ENCODE assay signal across 21 cellular contexts in genomic region chr6:56459030-56459805, GRCh38.
"Had no signal": no experiment of that assay in that cellular context is flagged by ENCODE, and none has a peak within 500 bp of the region (broad histone marks: within the 10 kb centered on the region; RNA-seq: fewer than 3 reads in every experiment).

No MANE protein-coding gene starts in this region.

- H3K27ac Mint-ChIP-seq: activated CD8-positive, alpha-beta T cell treated with anti-CD3 and anti-CD28 coated beads for 36 hours; activated naive CD4-positive, alpha-beta T cell treated with anti-CD3 and anti-CD28 coated beads, Interleukin-2, amount 10 ng/mL, durations not matched to agents 7 days and 5 days; activated naive CD8-positive, alpha-beta T cell treated with anti-CD3 and anti-CD28 coated beads for 36 hours; activated T-cell treated with anti-CD3 and anti-CD28 coated beads, Interleukin-2, amount 50 U/mL, for 72 hours; activated T-helper 2 cell treated with anti-CD3 and anti-CD28 coated beads, Interferon-gamma antibody, Interleukin-2, Interleukin-4, amounts not matched to agents 10 μg/mL and 5 μg/mL and 100 μg/mL, durations not matched to agents 14 hours and 24 hours and 36 hours; T-cell had no signal

- H3K9me3 Mint-ChIP-seq: activated CD8-positive, alpha-beta T cell treated with anti-CD3 and anti-CD28 coated beads for 36 hours; activated naive CD4-positive, alpha-beta T cell treated with anti-CD3 and anti-CD28 coated beads, Interleukin-2, amount 10 ng/mL, durations not matched to agents 7 days and 5 days; activated naive CD8-positive, alpha-beta T cell treated with anti-CD3 and anti-CD28 coated beads for 36 hours; activated T-cell treated with anti-CD3 and anti-CD28 coated beads, Interleukin-2, amount 50 U/mL, for 72 hours; activated T-helper 2 cell treated with anti-CD3 and anti-CD28 coated beads, Interferon-gamma antibody, Interleukin-2, Interleukin-4, amounts not matched to agents 10 μg/mL and 5 μg/mL and 100 μg/mL, durations not matched to agents 14 hours and 24 hours and 36 hours; T-cell had no signal

- DNase-seq: activated CD4-positive, alpha-beta T cell treated with anti-CD3 and anti-CD28 coated beads, Interleukin-2, amount 50 U/mL, for 1 hour; activated CD4-positive, CD25-positive, alpha-beta regulatory T cell; activated CD8-positive, alpha-beta memory T cell treated with anti-CD3 and anti-CD28 coated beads, Interleukin-2, amount 50 U/mL, for 4 hours; activated gamma-delta T cell treated with Interleukin-2 at 50 U/mL for 16 hours; activated naive CD4-positive, alpha-beta T cell treated with anti-CD3 and anti-CD28 coated beads, Interleukin-2, amount 10 ng/mL, durations not matched to agents 7 days and 5 days; activated naive CD8-positive, alpha-beta T cell treated with anti-CD3 and anti-CD28 coated beads for 36 hours; brain microvascular endothelial cell; MG63; NCI-H1105; NCI-H1436; NCI-H1694 treated with DMSO at 0.1 percent for 48 hours; NCI-H2081; NCI-H524; PC-9; SHP77 treated with DMSO at 0.1 percent for 48 hours; T-cell had no signal

- H3K27me3 Mint-ChIP-seq: activated CD8-positive, alpha-beta T cell treated with anti-CD3 and anti-CD28 coated beads for 36 hours; activated naive CD4-positive, alpha-beta T cell treated with anti-CD3 and anti-CD28 coated beads, Interleukin-2, amount 10 ng/mL, durations not matched to agents 7 days and 5 days; activated naive CD8-positive, alpha-beta T cell treated with anti-CD3 and anti-CD28 coated beads for 36 hours; T-cell had no signal

- H3K27me3 ChIP-seq: brain microvascular endothelial cell, cardiac muscle cell, MG63 had no signal

- H3K4me1 Mint-ChIP-seq: activated naive CD4-positive, alpha-beta T cell treated with anti-CD3 and anti-CD28 coated beads, Interleukin-2, amount 10 ng/mL, durations not matched to agents 7 days and 5 days had no signal

- H2AFZ ChIP-seq: PC-9 had no signal

- H3K4me2 ChIP-seq: PC-9 had no signal

- H3K27ac ChIP-seq: brain microvascular endothelial cell, cardiac muscle cell, PC-9, VCaP had no signal

- H3K9me3 ChIP-seq: MG63 had no signal

- H3K4me3 Mint-ChIP-seq: activated CD8-positive, alpha-beta T cell treated with anti-CD3 and anti-CD28 coated beads for 36 hours; activated naive CD4-positive, alpha-beta T cell treated with anti-CD3 and anti-CD28 coated beads, Interleukin-2, amount 10 ng/mL, durations not matched to agents 7 days and 5 days; activated naive CD8-positive, alpha-beta T cell treated with anti-CD3 and anti-CD28 coated beads for 36 hours; T-cell had no signal

- H3K36me3 Mint-ChIP-seq: activated naive CD4-positive, alpha-beta T cell treated with anti-CD3 and anti-CD28 coated beads, Interleukin-2, amount 10 ng/mL, durations not matched to agents 7 days and 5 days; activated naive CD8-positive, alpha-beta T cell treated with anti-CD3 and anti-CD28 coated beads for 36 hours; T-cell had no signal
